ENCODE assay signal across 1 cellular context in genomic region chr12:56041579-56042429, GRCh38.
TF ChIP-seq lines count a peak whose summit lies in the region.

RPS26 (plus strand) TSS chr12:56041918; CDS start chr12:56042167, 249 bp downstream.

TF ChIP-seq in HepG2, 621 proteins besides CTCF, POLR2A, EP300 and RAD21 (continued from another document and continues in another):
- TF ChIP-seq ZNF574 (CRISPR knock-in tag; IDR thresholded peaks at IDR 0.05) (peak; percentile 97), ZXDC (CRISPR knock-in tag; IDR thresholded peaks at IDR 0.05) (no peak), KDM3A (CRISPR knock-in tag; IDR thresholded peaks at IDR 0.05; ENCODE audit: low read depth) (peak; percentile 74), JUN (CRISPR knock-in tag; IDR thresholded peaks at IDR 0.05) (no peak), EEA1 (CRISPR knock-in tag; IDR thresholded peaks at IDR 0.05; ENCODE audit: borderline replicate concordance) (no peak; the same call in 1 of the 2 replicates), TOE1 (CRISPR knock-in tag; IDR thresholded peaks at IDR 0.05) (peak; percentile 78), SOX13 (IDR thresholded peaks at IDR 0.05) (0 out of 2 replicates have a peak, but pooled peaks have one; percentile 41), SOX13 (CRISPR knock-in tag; conservative IDR thresholded peaks at IDR 0.05 in 1 of 2, IDR thresholded peaks at IDR 0.05 in 1 of 2) (peak in 1 of 2 experiments; percentile 48; a peak in 2 of 4 replicates), SMAD9 (CRISPR knock-in tag; IDR thresholded peaks at IDR 0.05) (no peak), PRPF4 (IDR thresholded peaks at IDR 0.05; ENCODE audit: low read depth, low read length, poor library complexity, severe bottlenecking) (no peak), FOXP1 (IDR thresholded peaks at IDR 0.05) (no peak), FOXP1 (CRISPR knock-in tag; IDR thresholded peaks at IDR 0.05) (peak; percentile 58; the same call in 1 of the 2 replicates), ZNF557 (CRISPR knock-in tag; IDR thresholded peaks at IDR 0.05) (no peak; the same call in 1 of the 2 replicates), PRDM15 (CRISPR knock-in tag; IDR thresholded peaks at IDR 0.05) (no peak), ZBTB7B (CRISPR knock-in tag; IDR thresholded peaks at IDR 0.05) (peak; percentile 65; the same call in 1 of the 2 replicates), ZBTB1 (CRISPR knock-in tag; IDR thresholded peaks at IDR 0.05; ENCODE audit: borderline replicate concordance) (0 out of 2 replicates have a peak, but pooled peaks have one; percentile 42), GABPB1 (CRISPR knock-in tag; IDR thresholded peaks at IDR 0.05) (peak; percentile 97), RXRB (CRISPR knock-in tag; IDR thresholded peaks at IDR 0.05; ENCODE audit: borderline replicate concordance) (peak; percentile 54), NR1H2 (CRISPR knock-in tag; IDR thresholded peaks at IDR 0.05; ENCODE audit: borderline replicate concordance, low read depth) (no peak), ZFP90 (CRISPR knock-in tag; IDR thresholded peaks at IDR 0.05; ENCODE audit: borderline replicate concordance) (peak; percentile 95), SKI (IDR thresholded peaks at IDR 0.05; ENCODE audit: partially characterized antibody) (peak; percentile 34), FIP1L1 (IDR thresholded peaks at IDR 0.05; ENCODE audit: borderline replicate concordance, insufficient read depth, low read depth, low read length) (no peak), NCOA5 (CRISPR knock-in tag; IDR thresholded peaks at IDR 0.05) (no peak), ZNF468 (CRISPR knock-in tag; IDR thresholded peaks at IDR 0.05) (no peak), ZUFSP (CRISPR knock-in tag; IDR thresholded peaks at IDR 0.05; ENCODE audit: borderline replicate concordance) (no peak), RFX1 (IDR thresholded peaks at IDR 0.05) (no peak), ZNF883 (CRISPR knock-in tag; IDR thresholded peaks at IDR 0.05; ENCODE audit: not compliant biosample characterization) (no peak), ZNF431 (CRISPR knock-in tag; IDR thresholded peaks at IDR 0.05; ENCODE audit: borderline replicate concordance, low read depth) (no peak; the same call in 1 of the 2 replicates), ARNT (IDR thresholded peaks at IDR 0.05) (no peak), SSRP1 (CRISPR knock-in tag; IDR thresholded peaks at IDR 0.05) (no peak), ZNF552 (CRISPR knock-in tag; IDR thresholded peaks at IDR 0.05; ENCODE audit: borderline replicate concordance) (no peak), KDM5A (IDR thresholded peaks at IDR 0.05; ENCODE audit: borderline replicate concordance, low read length) (peak; percentile 93), ZNF777 (CRISPR knock-in tag; IDR thresholded peaks at IDR 0.05) (peak; percentile 55; the same call in 1 of the 2 replicates), RELA (CRISPR knock-in tag; IDR thresholded peaks at IDR 0.05) (peak; percentile 20; the same call in 1 of the 2 replicates), HOXA5 (CRISPR knock-in tag; IDR thresholded peaks at IDR 0.05) (peak; percentile 81; the same call in 1 of the 2 replicates), ELF1 (CRISPR knock-in tag; IDR thresholded peaks at IDR 0.05) (peak; percentile 95), TBX2 (CRISPR knock-in tag; IDR thresholded peaks at IDR 0.05; ENCODE audit: borderline replicate concordance) (peak; percentile 87), ZNF567 (CRISPR knock-in tag; IDR thresholded peaks at IDR 0.05; ENCODE audit: borderline replicate concordance) (peak; percentile 68; the same call in 1 of the 2 replicates), ZNF513 (CRISPR knock-in tag; conservative IDR thresholded peaks at IDR 0.05) (0 out of 2 replicates have a peak, but pooled peaks have one; percentile 90), ZNF569 (CRISPR knock-in tag; IDR thresholded peaks at IDR 0.05; ENCODE audit: borderline replicate concordance) (0 out of 2 replicates have a peak, but pooled peaks have one; percentile 43), HIVEP1 (CRISPR knock-in tag; IDR thresholded peaks at IDR 0.05) (peak; percentile 77), CBFB (CRISPR knock-in tag; IDR thresholded peaks at IDR 0.05) (peak; percentile 81), YEATS4 (CRISPR knock-in tag; IDR thresholded peaks at IDR 0.05; ENCODE audit: borderline replicate concordance) (peak; percentile 91)
- TF ChIP-seq, protein P1, sequence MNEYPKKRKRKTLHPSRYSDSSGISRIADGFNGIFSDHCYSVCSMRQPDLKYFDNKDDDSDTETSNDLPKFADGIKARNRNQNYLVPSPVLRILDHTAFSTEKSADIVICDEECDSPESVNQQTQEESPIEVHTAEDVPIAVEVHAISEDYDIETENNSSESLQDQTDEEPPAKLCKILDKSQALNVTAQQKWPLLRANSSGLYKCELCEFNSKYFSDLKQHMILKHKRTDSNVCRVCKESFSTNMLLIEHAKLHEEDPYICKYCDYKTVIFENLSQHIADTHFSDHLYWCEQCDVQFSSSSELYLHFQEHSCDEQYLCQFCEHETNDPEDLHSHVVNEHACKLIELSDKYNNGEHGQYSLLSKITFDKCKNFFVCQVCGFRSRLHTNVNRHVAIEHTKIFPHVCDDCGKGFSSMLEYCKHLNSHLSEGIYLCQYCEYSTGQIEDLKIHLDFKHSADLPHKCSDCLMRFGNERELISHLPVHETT (CRISPR knock-in tag; conservative IDR thresholded peaks at IDR 0.05) = peak; percentile 94
- TF ChIP-seq, protein P2, sequence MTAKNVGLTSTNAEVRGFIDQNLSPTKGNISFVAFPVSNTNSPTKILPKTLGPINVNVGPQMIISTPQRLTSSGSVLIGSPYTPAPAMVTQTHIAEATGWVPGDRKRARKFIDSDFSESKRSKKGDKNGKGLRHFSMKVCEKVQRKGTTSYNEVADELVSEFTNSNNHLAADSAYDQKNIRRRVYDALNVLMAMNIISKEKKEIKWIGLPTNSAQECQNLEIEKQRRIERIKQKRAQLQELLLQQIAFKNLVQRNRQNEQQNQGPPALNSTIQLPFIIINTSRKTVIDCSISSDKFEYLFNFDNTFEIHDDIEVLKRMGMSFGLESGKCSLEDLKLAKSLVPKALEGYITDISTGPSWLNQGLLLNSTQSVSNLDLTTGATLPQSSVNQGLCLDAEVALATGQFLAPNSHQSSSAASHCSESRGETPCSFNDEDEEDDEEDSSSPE (CRISPR knock-in tag; IDR thresholded peaks at IDR 0.05) = peak; percentile 70; the same call in 1 of the 2 replicates
- TF ChIP-seq, protein P3, sequence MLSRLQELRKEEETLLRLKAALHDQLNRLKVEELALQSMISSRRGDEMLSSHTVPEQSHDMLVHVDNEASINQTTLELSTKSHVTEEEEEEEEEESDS (CRISPR knock-in tag; IDR thresholded peaks at IDR 0.05; ENCODE audit: borderline replicate concordance) = peak; percentile 70; the same call in 1 of the 2 replicates
- TF ChIP-seq, protein P4, sequence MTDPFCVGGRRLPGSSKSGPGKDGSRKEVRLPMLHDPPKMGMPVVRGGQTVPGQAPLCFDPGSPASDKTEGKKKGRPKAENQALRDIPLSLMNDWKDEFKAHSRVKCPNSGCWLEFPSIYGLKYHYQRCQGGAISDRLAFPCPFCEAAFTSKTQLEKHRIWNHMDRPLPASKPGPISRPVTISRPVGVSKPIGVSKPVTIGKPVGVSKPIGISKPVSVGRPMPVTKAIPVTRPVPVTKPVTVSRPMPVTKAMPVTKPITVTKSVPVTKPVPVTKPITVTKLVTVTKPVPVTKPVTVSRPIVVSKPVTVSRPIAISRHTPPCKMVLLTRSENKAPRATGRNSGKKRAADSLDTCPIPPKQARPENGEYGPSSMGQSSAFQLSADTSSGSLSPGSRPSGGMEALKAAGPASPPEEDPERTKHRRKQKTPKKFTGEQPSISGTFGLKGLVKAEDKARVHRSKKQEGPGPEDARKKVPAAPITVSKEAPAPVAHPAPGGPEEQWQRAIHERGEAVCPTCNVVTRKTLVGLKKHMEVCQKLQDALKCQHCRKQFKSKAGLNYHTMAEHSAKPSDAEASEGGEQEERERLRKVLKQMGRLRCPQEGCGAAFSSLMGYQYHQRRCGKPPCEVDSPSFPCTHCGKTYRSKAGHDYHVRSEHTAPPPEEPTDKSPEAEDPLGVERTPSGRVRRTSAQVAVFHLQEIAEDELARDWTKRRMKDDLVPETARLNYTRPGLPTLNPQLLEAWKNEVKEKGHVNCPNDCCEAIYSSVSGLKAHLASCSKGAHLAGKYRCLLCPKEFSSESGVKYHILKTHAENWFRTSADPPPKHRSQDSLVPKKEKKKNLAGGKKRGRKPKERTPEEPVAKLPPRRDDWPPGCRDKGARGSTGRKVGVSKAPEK (CRISPR knock-in tag; IDR thresholded peaks at IDR 0.05; ENCODE audit: borderline replicate concordance) = no peak
